ENCODE assay signal across 25 cellular contexts in genomic region chr20:33112547-33113386, GRCh38. TPM values are rescaled to one million over a fixed set of nuclear protein-coding genes. Genes with fewer than 3 reads are reported as not detected.
"Had no signal": no experiment of that assay in that cellular context is flagged by ENCODE, and none has a peak within 500 bp of the region (broad histone marks: within the 10 kb centered on the region; RNA-seq: fewer than 3 reads in every experiment).

No MANE protein-coding gene starts in this region.

- DNase-seq: activated B cell treated with CpG ODN at 0.5 μM for 24 hours; activated CD4-positive, alpha-beta T cell treated with anti-CD3 and anti-CD28 coated beads for 1 hour; activated CD4-positive, alpha-beta T cell treated with anti-CD3 and anti-CD28 coated beads, Interleukin-2, amount 10 ng/mL, durations not matched to agents 24 days and 14 days; activated CD4-positive, alpha-beta T cell treated with anti-CD3 and anti-CD28 coated beads, Interleukin-2, amount 50 U/mL, for 48 hours; activated CD8-positive, alpha-beta memory T cell treated with anti-CD3 and anti-CD28 coated beads for 24 hours; activated naive CD4-positive, alpha-beta T cell treated with Interleukin-2 at 50 U/mL for 16 hours; activated naive CD8-positive, alpha-beta T cell treated with anti-CD3 and anti-CD28 coated beads, Interleukin-2, amount 50 U/mL, for 24 hours; activated T-cell treated with anti-CD3 and anti-CD28 coated beads, Interleukin-2, amount 50 U/mL, for 4 hours; amniotic stem cell; MM.1S; NCI-H1105 treated with DMSO at 0.1 percent for 48 hours; NCI-H1436 treated with DMSO at 0.1 percent for 48 hours; NCI-H187; NCI-H2081; NCI-H510A treated with DMSO at 0.1 percent for 48 hours; NCI-H774; T-cell; T-helper 2 cell; T1000 had no signal

- H3K27ac Mint-ChIP-seq: activated B cell treated with CpG ODN at 0.5 μM for 24 hours; activated CD4-positive, alpha-beta T cell treated with anti-CD3 and anti-CD28 coated beads, Interleukin-2, amount 10 ng/mL, durations not matched to agents 24 days and 14 days; activated naive CD8-positive, alpha-beta T cell treated with anti-CD3 and anti-CD28 coated beads, Interleukin-2, amount 50 U/mL, for 24 hours; brain; T-cell had no signal

- H3K36me3 Mint-ChIP-seq: T-cell had no signal

- H3K4me1 Mint-ChIP-seq: activated B cell treated with CpG ODN at 0.5 μM for 24 hours; activated CD4-positive, alpha-beta T cell treated with anti-CD3 and anti-CD28 coated beads, Interleukin-2, amount 10 ng/mL, durations not matched to agents 24 days and 14 days; activated naive CD8-positive, alpha-beta T cell treated with anti-CD3 and anti-CD28 coated beads, Interleukin-2, amount 50 U/mL, for 24 hours; brain; T-cell had no signal

- ATAC-seq: activated naive CD4-positive, alpha-beta T cell treated with anti-CD3 and anti-CD28 coated beads, Interleukin-2, amount 50 U/mL, for 72 hours; activated naive CD8-positive, alpha-beta T cell treated with anti-CD3 and anti-CD28 coated beads, Interleukin-2, amount 50 U/mL, for 24 hours; activated T-cell treated with anti-CD3 and anti-CD28 coated beads, Interleukin-2, amount 50 U/mL, for 4 hours; Right ventricle myocardium inferior; T-cell had no signal

- H3K27me3 Mint-ChIP-seq: activated CD4-positive, alpha-beta T cell treated with anti-CD3 and anti-CD28 coated beads, Interleukin-2, amount 10 ng/mL, durations not matched to agents 24 days and 14 days had no signal

- H3K4me3 Mint-ChIP-seq: activated B cell treated with CpG ODN at 0.5 μM for 24 hours; activated CD4-positive, alpha-beta T cell treated with anti-CD3 and anti-CD28 coated beads, Interleukin-2, amount 10 ng/mL, durations not matched to agents 24 days and 14 days; activated naive CD8-positive, alpha-beta T cell treated with anti-CD3 and anti-CD28 coated beads, Interleukin-2, amount 50 U/mL, for 24 hours; activated T-cell treated with anti-CD3 and anti-CD28 coated beads, Interleukin-2, amount 50 U/mL, for 4 hours; brain; T-cell had no signal

- H3K9me3 Mint-ChIP-seq: activated B cell treated with CpG ODN at 0.5 μM for 24 hours; activated CD4-positive, alpha-beta T cell treated with anti-CD3 and anti-CD28 coated beads, Interleukin-2, amount 10 ng/mL, durations not matched to agents 24 days and 14 days; activated naive CD4-positive, alpha-beta T cell treated with anti-CD3 and anti-CD28 coated beads, Interleukin-2, amount 50 U/mL, for 72 hours; activated naive CD8-positive, alpha-beta T cell treated with anti-CD3 and anti-CD28 coated beads, Interleukin-2, amount 50 U/mL, for 24 hours; activated T-cell treated with anti-CD3 and anti-CD28 coated beads, Interleukin-2, amount 50 U/mL, for 4 hours; T-cell had no signal

RNA-seq across cellular contexts. Expression of gene BPIFB4, which starts 33.3 kb away (rescaled TPM):
- total RNA-seq: activated B cell treated with CpG ODN at 0.5 μM for 24 hours; activated CD4-positive, alpha-beta T cell treated with anti-CD3 and anti-CD28 coated beads, Interleukin-2, amount 10 ng/mL, durations not matched to agents 24 days and 14 days; activated naive CD4-positive, alpha-beta T cell treated with anti-CD3 and anti-CD28 coated beads, Interleukin-2, amount 50 U/mL, for 72 hours; activated T-cell treated with anti-CD3 and anti-CD28 coated beads, Interleukin-2, amount 50 U/mL, for 4 hours; ascending aorta; OCI-LY7; Right ventricle myocardium inferior; RPMI7951; T-cell had no signal

RNA-seq across cellular contexts. Expression of gene BPIFA2, which starts 55.2 kb away (rescaled TPM):
- total RNA-seq: activated B cell treated with CpG ODN at 0.5 μM for 24 hours; activated CD4-positive, alpha-beta T cell treated with anti-CD3 and anti-CD28 coated beads, Interleukin-2, amount 10 ng/mL, durations not matched to agents 24 days and 14 days; activated naive CD4-positive, alpha-beta T cell treated with anti-CD3 and anti-CD28 coated beads, Interleukin-2, amount 50 U/mL, for 72 hours; activated T-cell treated with anti-CD3 and anti-CD28 coated beads, Interleukin-2, amount 50 U/mL, for 4 hours; ascending aorta; OCI-LY7; Right ventricle myocardium inferior; RPMI7951; T-cell had no signal

RNA-seq across cellular contexts. Expression of gene BPIFB3, which starts 59.1 kb away (rescaled TPM):
- total RNA-seq: activated B cell treated with CpG ODN at 0.5 μM for 24 hours; activated CD4-positive, alpha-beta T cell treated with anti-CD3 and anti-CD28 coated beads, Interleukin-2, amount 10 ng/mL, durations not matched to agents 24 days and 14 days; activated naive CD4-positive, alpha-beta T cell treated with anti-CD3 and anti-CD28 coated beads, Interleukin-2, amount 50 U/mL, for 72 hours; activated T-cell treated with anti-CD3 and anti-CD28 coated beads, Interleukin-2, amount 50 U/mL, for 4 hours; ascending aorta; OCI-LY7; Right ventricle myocardium inferior; RPMI7951; T-cell had no signal
